ENCODE assay signal across 8 cellular contexts in the genomic region with DNA sequence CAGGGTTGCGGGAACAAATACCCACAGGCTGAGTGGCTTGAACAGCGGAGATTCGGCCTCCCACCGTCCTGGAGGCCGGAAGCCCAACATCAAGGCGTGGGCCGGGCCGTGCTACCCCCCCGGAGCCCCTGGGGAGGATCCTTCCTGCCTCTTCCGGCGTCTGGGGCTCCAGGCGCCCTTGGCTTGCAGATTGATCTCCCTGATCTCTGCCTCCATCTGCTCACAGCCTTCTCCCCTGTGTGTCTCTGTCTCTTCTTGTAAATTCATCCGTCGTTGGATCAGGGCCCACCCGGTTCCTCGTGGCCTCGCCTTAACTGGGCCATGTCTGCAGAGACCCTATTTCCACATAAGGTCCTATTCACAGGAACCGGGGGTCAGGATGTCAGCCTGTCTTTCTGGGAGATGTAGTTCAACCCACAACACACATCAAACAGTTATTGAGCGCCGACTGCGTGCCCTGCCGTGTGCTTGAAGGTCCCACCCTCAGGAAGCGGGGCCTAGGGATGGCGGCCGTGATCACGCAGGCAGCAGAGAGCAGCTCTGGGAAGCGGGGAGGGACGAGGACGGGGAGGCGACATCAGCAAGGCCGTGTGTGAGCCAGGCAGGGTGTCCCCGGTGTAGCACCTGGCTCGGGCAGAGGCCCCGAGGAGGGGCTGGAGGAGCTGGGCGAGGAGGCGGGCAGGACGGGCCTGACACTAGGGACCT. TPM values are rescaled to one million over a fixed set of nuclear protein-coding genes. Genes with fewer than 3 reads are reported as not detected.
DNase-seq lines count a peak whose midpoint lies in the region; ATAC-seq and TF ChIP-seq lines count a peak whose summit lies in the region.

No MANE protein-coding gene starts in this region.

- 38 to 46% methylated on average over 37 of the region's 37 CpGs for WGBS in heart right ventricle, 2 donors
- 63 to 65% methylated on average over 37 of the region's 37 CpGs for WGBS in aorta, 2 donors

- peaks cover 3% of the 10 kb centered on the region; the same call in 1 of the 2 replicates for H3K36me3 ChIP-seq in ES-I3 (ENCODE audit: insufficient read depth, low read length)
- H3K36me3 ChIP-seq in heart right ventricle = no peaks in the 10 kb centered on the region
- H3K36me3 ChIP-seq in aorta (ENCODE audit: control insufficient read depth in 1 of 2, insufficient read depth in 2 of 2, low read length in 1 of 2) = no peaks in the 10 kb centered on the region
- no peaks in the 10 kb centered on the region for H3K36me3 ChIP-seq in ascending aorta

- H3K27ac ChIP-seq in heart right ventricle (peak overlapping the region in 8 of 10 donors; percentile 12 to 82 (median 60)), aorta (ENCODE audit: low read depth in 1 of 2, low read length in 2 of 2) (no peak overlapping the region), ascending aorta (no peak overlapping the region)

- peaks cover 0 to 10% (median 0%) of the 10 kb centered on the region in 7 donors for H3K27me3 ChIP-seq in heart right ventricle
- H3K27me3 ChIP-seq in aorta (ENCODE audit: control insufficient read depth in 1 of 2, insufficient read depth in 2 of 2, low read length in 1 of 2) = no peaks in the 10 kb centered on the region
- H3K27me3 ChIP-seq in ascending aorta = no peaks in the 10 kb centered on the region

- intact Hi-C loops in heart right ventricle (cut with DNase I) = no loop called here
- intact Hi-C loops in aorta (cut with DNase I) = no loop called here
- intact Hi-C loops in ascending aorta (cut with DNase I) = no loop called here

- H3K4me3 ChIP-seq in heart right ventricle (peak overlapping the region in 6 of 10 donors; percentile 18 to 49 (median 36)), aorta (ENCODE audit: low read length in 2 of 2) (no peak overlapping the region), ascending aorta (peak overlapping the region in 1 of 2 donors; percentile 12)

- no peak for TF ChIP-seq CTCF in heart right ventricle (IDR thresholded peaks at IDR 0.05)
- no peak for TF ChIP-seq CTCF in ascending aorta (IDR thresholded peaks at IDR 0.05)

- peak; percentile 38 to 80 (median 65) for ATAC-seq in heart right ventricle
- no peak for ATAC-seq in aorta (ENCODE audit: low FRiP score)

- H3K9me3 ChIP-seq in ES-I3 (ENCODE audit: control insufficient read depth, insufficient read depth, low read length) = no peaks in the 10 kb centered on the region
- no peaks in the 10 kb centered on the region for H3K9me3 ChIP-seq in heart right ventricle
- no peaks in the 10 kb centered on the region for H3K9me3 ChIP-seq in aorta (ENCODE audit: control insufficient read depth, low read length)
- no peaks in the 10 kb centered on the region for H3K9me3 ChIP-seq in ascending aorta

- H3K4me1 ChIP-seq in ES-I3 (ENCODE audit: insufficient read depth, low read length) (0 out of 2 replicates have a peak, but pooled peaks cover 8% of the 10 kb centered on the region), heart right ventricle (peaks cover 0 to 32% (median 16%) of the 10 kb centered on the region in 9 donors), aorta (ENCODE audit: control insufficient read depth in 1 of 2, insufficient read depth in 2 of 2, low read length in 2 of 2) (no peaks in the 10 kb centered on the region), ascending aorta (no peaks in the 10 kb centered on the region)

- H3K9ac ChIP-seq in ES-I3 (ENCODE audit: low read depth, low read length) = peak overlapping the region; percentile 50

- peak; percentile 47 for DNase-seq in OCI-M1 (lab: John Stamatoyannopoulos, UW)
- peak; percentile 86 for DNase-seq in activated effector memory CD4-positive, alpha-beta T cell treated with anti-CD3 and anti-CD28 coated beads, Interleukin-2, amount 50 U/mL, for 16 hours
- DNase-seq in heart right ventricle = peak; percentile 66 to 76
- DNase-seq in stimulated activated CD4-positive, alpha-beta T cell treated with anti-CD3 and anti-CD28 coated beads, Interleukin-12 subunit alpha, Interleukin-12 subunit beta, amount 100 ng/mL, for 24 hours (ENCODE audit: low read depth in 2 of 2) = peak; percentile 17 to 49
- DNase-seq in aorta = no peak
- no peak for DNase-seq in ascending aorta (ENCODE audit: low spot score in 2 of 2)
- no peak for DNase-seq in 8988T

RNA-seq across cellular contexts. Expression of a gene that starts 21.3 kb away (rescaled TPM):
- total RNA-seq in heart right ventricle (10 to 100 TPM in 1 of 10 donors, 1 to 10 TPM in 9; 1.9 to 10.7 (median 5.1) TPM), aorta (under 1 TPM; 0.19 to 0.30 TPM), ascending aorta (not detected)
- polyA plus RNA-seq in heart right ventricle (1 to 10 TPM in 1 of 2 donors, under 1 TPM in 1; 0.90 to 4.7 TPM), aorta (under 1 TPM; 0.08 to 0.13 TPM)

RNA-seq across cellular contexts. Expression of a gene that starts 22.4 kb away (rescaled TPM):
- 10 to 100 TPM; 37.2 to 61.7 (median 45.3) TPM for total RNA-seq in heart right ventricle
- 100 to 1,000 TPM in 1 of 2 donors, 10 to 100 TPM in 1; 43.2 to 159 TPM for polyA plus RNA-seq in heart right ventricle
- total RNA-seq in aorta = 10 to 100 TPM; 19.9 to 33.3 TPM
- polyA plus RNA-seq in aorta = 10 to 100 TPM; 10.1 to 76.6 TPM
- 26.8 TPM for total RNA-seq in ascending aorta

RNA-seq across cellular contexts. Expression of a gene that starts 28.7 kb away (rescaled TPM):
- under 1 TPM in 5 of 10 donors, not detected in 5; 0.20 to 0.36 (median 0.30) TPM for total RNA-seq in heart right ventricle
- polyA plus RNA-seq in heart right ventricle = under 1 TPM; 0.16 to 0.44 TPM
- total RNA-seq in aorta = under 1 TPM; 0.36 to 0.45 TPM
- 1 to 10 TPM in 1 of 2 donors, under 1 TPM in 1; 0.63 to 4.8 TPM for polyA plus RNA-seq in aorta
- not detected for total RNA-seq in ascending aorta

RNA-seq across cellular contexts. Expression of a gene that starts 38.6 kb away (rescaled TPM):
- total RNA-seq in heart right ventricle (1,000 to 10,000 TPM; 1,225 to 2,457 (median 1,705) TPM), aorta (100 to 1,000 TPM; 264 to 281 TPM), ascending aorta (647 TPM)
- polyA plus RNA-seq in heart right ventricle (1,000 to 10,000 TPM in 1 of 2 donors, 100 to 1,000 TPM in 1; 829 to 5,252 TPM), aorta (100 to 1,000 TPM; 239 to 436 TPM)

RNA-seq across cellular contexts. Expression of a gene that starts 52.1 kb away (rescaled TPM):
- total RNA-seq in heart right ventricle (10 to 100 TPM; 20.3 to 43.6 (median 22.5) TPM), aorta (10 to 100 TPM; 26.7 to 26.9 TPM), ascending aorta (39.0 TPM)
- polyA plus RNA-seq in heart right ventricle (10 to 100 TPM; 27.1 to 46.1 TPM), aorta (10 to 100 TPM; 18.3 to 38.5 TPM)

Comparison
In these comparisons a context has a peak if more than half of its experiments do, and no peak if none do; other contexts are left out.
1. DNase-seq: peak in OCI-M1 (single experiment), activated effector memory CD4-positive, alpha-beta T cell treated with anti-CD3 and anti-CD28 coated beads, Interleukin-2, amount 50 U/mL, for 16 hours (single experiment), heart right ventricle (2 of 2) and stimulated activated CD4-positive, alpha-beta T cell treated with anti-CD3 and anti-CD28 coated beads, Interleukin-12 subunit alpha, Interleukin-12 subunit beta, amount 100 ng/mL, for 24 hours (2 of 2); none in aorta (0 of 2), ascending aorta (0 of 2) and 8988T (single experiment).
2. H3K27ac ChIP-seq: peak in heart right ventricle (8 of 10); none in aorta (0 of 2) and ascending aorta (0 of 2).
3. H3K4me3 ChIP-seq: peak in heart right ventricle (6 of 10); none in aorta (0 of 2).